In the genomic region with DNA sequence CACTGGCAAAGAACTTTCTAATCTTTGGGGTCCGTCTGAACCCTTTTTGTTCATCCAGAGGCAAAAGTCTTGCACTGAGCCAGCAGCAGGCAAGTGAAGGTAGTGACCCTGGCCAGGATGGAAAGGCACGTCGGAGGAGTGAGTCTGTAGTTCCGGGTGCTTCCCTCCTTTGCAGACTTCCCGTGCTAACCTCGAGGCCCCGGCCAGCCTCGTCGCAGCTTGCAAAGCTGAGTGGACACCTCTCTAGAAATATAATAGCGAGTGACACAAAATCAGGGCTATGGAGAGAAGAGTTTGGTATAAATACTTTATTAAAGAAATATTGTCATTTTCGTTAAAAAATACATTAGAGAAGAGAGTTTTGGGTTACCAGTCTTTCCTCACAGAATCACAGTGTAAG, we compare ENCODE assay signal across 32 cellular contexts. TPM values are rescaled to one million over a fixed set of nuclear protein-coding genes. Genes with fewer than 3 reads are reported as not detected.
"Had no signal": no experiment of that assay in that cellular context is flagged by ENCODE, and none has a peak within 500 bp of the region (broad histone marks: within the 10 kb centered on the region; RNA-seq: fewer than 3 reads in every experiment).

No MANE protein-coding gene starts in this region.

- H3K27ac ChIP-seq: ascending aorta, body of pancreas, KMS-11, SJSA1 had no signal

- H3K9me3 Mint-ChIP-seq: central memory CD8-positive, alpha-beta T cell; T-helper 1 cell treated with Interleukin-12 subunit alpha and Interleukin-12 subunit beta and Interleukin-4 antibody, amounts not matched to agents 30 μg/mL and 1 μg/mL, for 36 hours had no signal

- ATAC-seq: activated CD8-positive, alpha-beta T cell treated with anti-CD3 and anti-CD28 coated beads, Interleukin-2, amount 10 ng/mL, durations not matched to agents 7 days and 5 days; body of pancreas; Panc1; SK-N-SH treated with all-trans-retinoic acid at 6 μM for 48 hours had no signal

- H3K27me3 Mint-ChIP-seq: central memory CD8-positive, alpha-beta T cell had no signal

- H3K4me3 Mint-ChIP-seq: activated CD8-positive, alpha-beta T cell treated with anti-CD3 and anti-CD28 coated beads, Interleukin-2, amount 10 ng/mL, durations not matched to agents 7 days and 5 days; central memory CD8-positive, alpha-beta T cell; T-helper 1 cell treated with Interleukin-12 subunit alpha and Interleukin-12 subunit beta and Interleukin-4 antibody, amounts not matched to agents 30 μg/mL and 1 μg/mL, for 36 hours had no signal

- H3K27ac Mint-ChIP-seq: activated CD8-positive, alpha-beta T cell treated with anti-CD3 and anti-CD28 coated beads, Interleukin-2, amount 10 ng/mL, durations not matched to agents 7 days and 5 days; T-helper 1 cell treated with Interleukin-12 subunit alpha and Interleukin-12 subunit beta and Interleukin-4 antibody, amounts not matched to agents 30 μg/mL and 1 μg/mL, for 36 hours had no signal

- DNase-seq: activated CD4-positive, alpha-beta T cell treated with anti-CD3 and anti-CD28 coated beads for 48 hours; activated CD4-positive, alpha-beta T cell treated with anti-CD3 and anti-CD28 coated beads, Interleukin-2, amount 50 U/mL, for 4 hours; activated CD4-positive, CD25-positive, alpha-beta regulatory T cell treated with anti-CD3 and anti-CD28 coated beads, Interleukin-2, amount 50 U/mL, for 72 hours; activated CD8-positive, alpha-beta memory T cell treated with anti-CD3 and anti-CD28 coated beads, Interleukin-2, amount 50 U/mL, for 48 hours; activated CD8-positive, alpha-beta T cell treated with anti-CD3 and anti-CD28 coated beads, Interleukin-2, amount 10 ng/mL, durations not matched to agents 7 days and 5 days; activated gamma-delta T cell; activated naive CD4-positive, alpha-beta T cell treated with anti-CD3 and anti-CD28 coated beads, Interleukin-2, amount 50 U/mL, for 16 hours; activated T-cell treated with anti-CD3 and anti-CD28 coated beads, Interleukin-2, amount 50 U/mL, for 1 hour; amniotic stem cell; body of pancreas; MG63; MV-4-11; NCI-H1105; NCI-H1436; NCI-H1694 treated with DMSO at 0.1 percent for 48 hours; NCI-H2029 treated with DMSO at 0.1 percent for 48 hours; NCI-H345; NCI-H510A; NCI-H526 treated with DMSO at 0.1 percent for 48 hours; NCI-H82; NK-92 treated with Interleukin-12 subunit alpha and Interleukin-12 subunit beta, amount 100 ng/mL, for 24 hours; OCI-M1; RPMI8226; SHP77; SW 1271 had no signal

RNA-seq across cellular contexts. Expression of a gene that starts 41.2 kb away (rescaled TPM):
- total RNA-seq: activated CD8-positive, alpha-beta T cell treated with anti-CD3 and anti-CD28 coated beads, Interleukin-2, amount 10 ng/mL, durations not matched to agents 7 days and 5 days; ascending aorta had no signal
